In the genomic region with DNA sequence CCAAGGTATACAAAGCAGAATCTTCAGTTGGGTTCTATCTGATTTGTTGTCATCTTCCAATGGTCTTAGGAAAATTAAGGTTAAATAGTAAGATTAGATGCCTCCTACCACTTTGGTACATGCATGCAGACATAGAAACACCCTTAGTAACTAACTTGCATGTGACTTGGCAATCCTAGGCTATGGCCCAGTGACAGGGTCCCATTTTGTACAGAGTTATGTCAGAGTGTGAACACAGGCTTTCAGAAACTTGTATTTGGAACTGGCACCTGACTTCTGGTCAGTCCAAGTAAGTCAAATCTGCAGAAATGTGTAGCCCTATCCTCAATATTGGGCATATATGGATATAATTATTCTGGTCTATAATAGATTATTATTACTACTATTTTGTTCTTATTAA, we compare ENCODE assay signal across 14 cellular contexts. TPM values are rescaled to one million over a fixed set of nuclear protein-coding genes. Genes with fewer than 3 reads are reported as not detected.
DNase-seq lines count a peak whose midpoint lies in the region; ATAC-seq and TF ChIP-seq lines count a peak whose summit lies in the region.
"Had no signal": no experiment of that assay in that cellular context is flagged by ENCODE, and none has a peak within 500 bp of the region (broad histone marks: within the 10 kb centered on the region; RNA-seq: fewer than 3 reads in every experiment).

No MANE protein-coding gene starts in this region.

- no peak overlapping the region for H3K27ac ChIP-seq in right cardiac atrium (ENCODE audit: low read length)
- peak overlapping the region; percentile 78 for H3K27ac ChIP-seq in SJSA1
- H3K27ac ChIP-seq in endodermal cell (ENCODE audit: low read depth, low read length), result no peak overlapping the region

- H3K9ac ChIP-seq in endodermal cell (ENCODE audit: extremely low read depth, low read length, poor library complexity, severe bottlenecking), result no peak overlapping the region

- H3K27me3 Mint-ChIP-seq in central memory CD8-positive, alpha-beta T cell, result no peaks in the 10 kb centered on the region
- no peaks in the 10 kb centered on the region for H3K27me3 Mint-ChIP-seq in endodermal cell (ENCODE audit: insufficient read depth)

- peaks cover 92% of the 10 kb centered on the region for H3K4me1 Mint-ChIP-seq in central memory CD8-positive, alpha-beta T cell
- peaks cover 3% of the 10 kb centered on the region for H3K4me1 Mint-ChIP-seq in endodermal cell

- H3K27me3 ChIP-seq in right cardiac atrium (ENCODE audit: control insufficient read depth, insufficient read depth), result no peaks in the 10 kb centered on the region
- no peaks in the 10 kb centered on the region; the same call in 1 of the 2 replicates for H3K27me3 ChIP-seq in SJSA1 (replicated peaks)
- H3K27me3 ChIP-seq in endodermal cell (ENCODE audit: control insufficient read depth, insufficient read depth, low read length, poor library complexity, severe bottlenecking), result no peaks in the 10 kb centered on the region
- H3K27me3 ChIP-seq: breast epithelium, dorsolateral prefrontal cortex had no signal

- H3K4me3 Mint-ChIP-seq in central memory CD8-positive, alpha-beta T cell, result peak overlapping the region; percentile 85
- H3K4me3 Mint-ChIP-seq in endodermal cell, result no peak overlapping the region

- peaks cover 85% of the 10 kb centered on the region for H3K36me3 Mint-ChIP-seq in central memory CD8-positive, alpha-beta T cell (ENCODE audit: insufficient read depth)
- no peaks in the 10 kb centered on the region for H3K36me3 Mint-ChIP-seq in endodermal cell (ENCODE audit: low read depth)

- H3K36me3 ChIP-seq in SJSA1 (peaks cover 14% of the 10 kb centered on the region), endodermal cell (ENCODE audit: control insufficient read depth, insufficient read depth, low read length) (no peaks in the 10 kb centered on the region)
- H3K36me3 ChIP-seq: breast epithelium had no signal

- peaks cover 9% of the 10 kb centered on the region for H3K4me1 ChIP-seq in right cardiac atrium (ENCODE audit: control insufficient read depth, insufficient read depth, low read length)
- peaks cover 57% of the 10 kb centered on the region for H3K4me1 ChIP-seq in SJSA1 (replicated peaks)
- H3K4me1 ChIP-seq in endodermal cell (ENCODE audit: control insufficient read depth, insufficient read depth, low read length), result no peaks in the 10 kb centered on the region

- ATAC-seq in right cardiac atrium, result peak; percentile 5 to 32
- no peak for ATAC-seq in left ventricle myocardium superior
- ATAC-seq in central memory CD8-positive, alpha-beta T cell (replicated peaks; ENCODE audit: extremely low read depth, poor library complexity, severe bottlenecking), result no peak
- no peak for ATAC-seq in HG03135 (IDR thresholded peaks at IDR 0.05; ENCODE audit: unreplicated experiment)
- no peak for ATAC-seq in GM21528 (IDR thresholded peaks at IDR 0.05; ENCODE audit: low FRiP score, unreplicated experiment)

- peak overlapping the region; percentile 100 for H3K27ac Mint-ChIP-seq in central memory CD8-positive, alpha-beta T cell (ENCODE audit: low read depth)
- H3K27ac Mint-ChIP-seq in endodermal cell, result no peak overlapping the region

- H3K9me3 ChIP-seq in right cardiac atrium (ENCODE audit: control insufficient read depth, low read length) (no peaks in the 10 kb centered on the region), SJSA1 (replicated peaks) (no peaks in the 10 kb centered on the region), endodermal cell (ENCODE audit: control insufficient read depth, low read length) (no peaks in the 10 kb centered on the region)
- H3K9me3 ChIP-seq: breast epithelium had no signal

- TF ChIP-seq CTCF in endodermal cell (conservative IDR thresholded peaks at IDR 0.05), result no peak

- intact Hi-C loops in right cardiac atrium (cut with DNase I) (no loop called here), left ventricle myocardium superior (cut with micrococcal nuclease) (no loop called here)

- H3K9me3 Mint-ChIP-seq in central memory CD8-positive, alpha-beta T cell, result no peaks in the 10 kb centered on the region
- H3K9me3 Mint-ChIP-seq in endodermal cell, result no peaks in the 10 kb centered on the region

- DNase-seq in right cardiac atrium (no peak), left ventricle myocardium superior (no peak), SJSA1 (ENCODE audit: low read depth in 1 of 2, low spot score in 2 of 2) (no peak), hypothalamus (lab: John Stamatoyannopoulos, UW) (no peak), endodermal cell (no peak)
- no peak for DNase-seq in central memory CD8-positive, alpha-beta T cell (ENCODE audit: low spot score in 2 of 2)
- DNase-seq: activated gamma-delta T cell treated with Interleukin-2 at 50 U/mL for 16 hours, DMS 273 treated with DMSO at 0.1 percent for 48 hours, dorsolateral prefrontal cortex, NCI-H1436, substantia nigra had no signal

- no peak overlapping the region for H3K4me3 ChIP-seq in right cardiac atrium (ENCODE audit: low read length)
- no peak overlapping the region for H3K4me3 ChIP-seq in SJSA1
- no peak overlapping the region for H3K4me3 ChIP-seq in endodermal cell (ENCODE audit: low read length)
- H3K4me3 ChIP-seq: breast epithelium, dorsolateral prefrontal cortex had no signal

RNA-seq across cellular contexts. Expression of gene DAD1, which starts 53.1 kb away (rescaled TPM):
- 100 to 1,000 TPM; 122 to 168 (median 158) TPM for total RNA-seq in right cardiac atrium
- polyA plus RNA-seq in right cardiac atrium, result 220 TPM
- 149 TPM for total RNA-seq in left ventricle myocardium superior
- total RNA-seq in SJSA1 (2014; rRNA removed; shearing (Covaris generic)), result 282 and 328 TPM in 2 replicates
- total RNA-seq in endodermal cell, result 100 to 1,000 TPM; 176 to 193 TPM
- polyA plus RNA-seq in endodermal cell (2013, experiment 1 of 2), result 241 TPM
- 234 TPM for polyA plus RNA-seq in endodermal cell (2013, experiment 2 of 2)

Comparison
In these comparisons a context has a peak if more than half of its experiments do, and no peak if none do; other contexts are left out.
1. ATAC-seq: peak in right cardiac atrium (2 of 2); none in left ventricle myocardium superior (single experiment), central memory CD8-positive, alpha-beta T cell (single experiment), HG03135 (single experiment) and GM21528 (single experiment).